8 cellular contexts compared by ENCODE assay signal in the genomic region with DNA sequence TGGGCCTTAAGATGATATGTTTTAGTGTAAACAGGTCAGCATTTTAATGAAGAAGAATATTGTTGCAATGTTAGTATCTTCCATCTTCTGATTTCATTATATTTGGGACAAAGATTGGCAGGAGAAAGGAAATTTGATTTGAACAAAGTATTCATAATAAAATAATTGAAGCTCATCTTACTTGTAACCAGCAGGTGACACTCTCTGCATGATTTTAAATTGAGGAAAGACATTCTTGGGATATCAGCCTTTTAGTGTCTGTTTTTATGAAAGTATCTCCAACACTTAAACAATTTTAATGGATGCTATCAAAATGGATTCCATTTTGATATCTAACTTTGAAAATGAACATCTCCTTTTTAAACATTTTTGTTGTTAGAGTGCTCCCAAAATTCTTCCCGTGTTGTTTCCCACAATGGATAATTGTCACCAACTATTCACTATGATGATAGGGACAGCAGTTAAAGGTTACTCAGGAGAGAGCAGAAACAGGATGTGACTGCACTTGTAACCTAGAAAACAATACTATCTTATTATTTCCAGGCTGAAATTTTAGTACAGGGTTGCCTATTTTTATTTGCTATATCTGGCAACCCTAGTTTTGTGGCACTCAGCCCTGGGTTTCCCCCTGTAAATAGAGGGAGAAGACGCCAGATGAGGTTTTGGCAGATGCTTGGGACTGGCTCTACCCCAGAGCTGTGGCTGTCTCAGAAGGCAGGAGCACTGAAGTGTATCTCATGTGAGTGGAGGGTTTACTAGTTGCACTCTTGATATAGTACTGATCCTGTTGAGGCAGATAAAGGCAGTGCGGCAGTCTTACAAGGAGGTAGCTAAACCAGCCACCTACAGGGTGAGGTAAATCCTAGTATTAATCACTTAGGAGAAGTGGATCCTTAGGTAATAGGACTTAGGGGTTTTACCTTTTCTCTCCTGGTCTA. TPM values are rescaled to one million over a fixed set of nuclear protein-coding genes. Genes with fewer than 3 reads are reported as not detected.
DNase-seq lines count a peak whose midpoint lies in the region; ATAC-seq and TF ChIP-seq lines count a peak whose summit lies in the region.

No MANE protein-coding gene starts in this region.

- POLR2A ChIA-PET in GM10248 (lab: Yijun Ruan, JAX), result no interaction called here

- H3K4me1 ChIP-seq in osteoblast (ENCODE audit: insufficient read depth, low read length), result no peaks in the 10 kb centered on the region

- no peaks in the 10 kb centered on the region for H3K9me3 ChIP-seq in osteoblast (ENCODE audit: low read depth, low read length)

- no peak overlapping the region for H3K27ac ChIP-seq in osteoblast (ENCODE audit: low read depth, low read length)

- H4K20me1 ChIP-seq in osteoblast (ENCODE audit: insufficient read depth, low read length), result no peaks in the 10 kb centered on the region

- CTCF ChIA-PET in GM10248 (lab: Yijun Ruan, JAX), result interaction anchor here (0.9 to 3.1 kb wide), 21 partner anchors 8 to 663 kb away, joined by 3 to 17 read pairs (median 4); a partner anchor contains a TSS

- no peak for ATAC-seq in HG02588 (IDR thresholded peaks at IDR 0.05; ENCODE audit: unreplicated experiment)

- H3K27me3 ChIP-seq in osteoblast (ENCODE audit: insufficient read depth, low read length), result no peaks in the 10 kb centered on the region

- no peak overlapping the region for H3K4me3 ChIP-seq in osteoblast (ENCODE audit: insufficient read depth, low read length)

- H2AFZ ChIP-seq in osteoblast (ENCODE audit: low read length), result no peak overlapping the region

- DNase-seq in GM10248 (ENCODE audit: extremely low spot score) (no peak), MV-4-11 (lab: John Stamatoyannopoulos, UW) (peak; percentile 2), cerebellar cortex (ENCODE audit: low spot score) (peak; percentile 15), osteoblast (ENCODE audit: insufficient read length, low spot score, missing footprints) (no peak), NCI-H226 (no peak), epidermal melanocyte (ENCODE audit: insufficient read length, low spot score) (no peak)
- DNase-seq in stimulated activated CD8-positive, alpha-beta memory T cell treated with anti-CD3 and anti-CD28 coated beads, Interleukin-4, amount 100 ng/mL, for 48 hours, result no peak

- H3K4me2 ChIP-seq in osteoblast (ENCODE audit: insufficient read depth, low read length), result no peak overlapping the region

- H3K36me3 ChIP-seq in osteoblast (ENCODE audit: insufficient read depth, low read length), result no peaks in the 10 kb centered on the region

- peak; percentile 32 for TF ChIP-seq CTCF in GM10248 (IDR thresholded peaks at IDR 0.05; ENCODE audit: control extremely low read depth, extremely low read depth, low read depth, missing control alignments)
- TF ChIP-seq CTCF in osteoblast (IDR thresholded peaks at IDR 0.05; ENCODE audit: extremely low read depth, low read depth, low read length), result peak; percentile 40

- no peaks in the 10 kb centered on the region for H3K79me2 ChIP-seq in osteoblast (ENCODE audit: insufficient read depth, low read length)

RNA-seq across cellular contexts. Expression of a gene that starts 31.0 kb away (rescaled TPM):
- under 0.01 and 0.36 TPM in 2 replicates for total RNA-seq in osteoblast

Comparison
In these comparisons a context has a peak if more than half of its experiments do, and no peak if none do; other contexts are left out.
1. DNase-seq: peak in MV-4-11 (single experiment) and cerebellar cortex (single experiment); none in GM10248 (single experiment), osteoblast (single experiment), NCI-H226 (single experiment), stimulated activated CD8-positive, alpha-beta memory T cell treated with anti-CD3 and anti-CD28 coated beads, Interleukin-4, amount 100 ng/mL, for 48 hours (single experiment) and epidermal melanocyte (single experiment).